ENCODE assay signal across 8 cellular contexts in genomic region chr19:7902796-7903243, GRCh38. TPM values are rescaled to one million over a fixed set of nuclear protein-coding genes. Genes with fewer than 3 reads are reported as not detected.
DNase-seq lines count a peak whose midpoint lies in the region; ATAC-seq and TF ChIP-seq lines count a peak whose summit lies in the region.

No MANE protein-coding gene starts in this region.

- peak overlapping the region; percentile 71 for H3K9ac ChIP-seq in DND-41 (ENCODE audit: low read depth, low read length)

- ATAC-seq in DND-41 (ENCODE audit: insufficient read depth, low read depth) (no peak), GM18861 (IDR thresholded peaks at IDR 0.05; ENCODE audit: unreplicated experiment) (no peak), GM19324 (IDR thresholded peaks at IDR 0.05; ENCODE audit: low FRiP score, unreplicated experiment) (no peak), HG03039 (IDR thresholded peaks at IDR 0.05; ENCODE audit: unreplicated experiment) (no peak)
- no peak for ATAC-seq in natural killer cell treated with Interleukin-12 subunit alpha and Interleukin-12 subunit beta and Interleukin-15 and Interleukin-18, amount 100 ng/mL, for 72 hours

- no peak for DNase-seq in DND-41
- peak; percentile 63 for DNase-seq in LNCaP clone FGC (ENCODE audit: low read depth)
- DNase-seq in natural killer cell treated with Interleukin-12 subunit alpha and Interleukin-12 subunit beta and Interleukin-15 and Interleukin-18, amount 100 ng/mL, for 72 hours (ENCODE audit: low spot score): no peak
- no peak for DNase-seq in SHP77 treated with DMSO at 0.1 percent for 48 hours (lab: John Stamatoyannopoulos, UW)

- H3K9me3 ChIP-seq in DND-41 (ENCODE audit: insufficient read depth, low read length, severe bottlenecking): no peaks in the 10 kb centered on the region

- peaks cover 33% of the 10 kb centered on the region for H3K4me1 ChIP-seq in DND-41 (ENCODE audit: insufficient read depth, low read length)

- no peaks in the 10 kb centered on the region for H3K9me3 Mint-ChIP-seq in natural killer cell treated with Interleukin-12 subunit alpha and Interleukin-12 subunit beta and Interleukin-15 and Interleukin-18, amount 100 ng/mL, for 72 hours

- H3K79me2 ChIP-seq in DND-41 (ENCODE audit: insufficient read depth, low read length): peaks cover 45% of the 10 kb centered on the region

- H4K20me1 ChIP-seq in DND-41 (ENCODE audit: insufficient read depth, low read length): peaks cover 33% of the 10 kb centered on the region

- peaks cover 25 to 37% of the 10 kb centered on the region in 2 donors for H3K4me1 Mint-ChIP-seq in natural killer cell treated with Interleukin-12 subunit alpha and Interleukin-12 subunit beta and Interleukin-15 and Interleukin-18, amount 100 ng/mL, for 72 hours (ENCODE audit: low read depth in 2 of 2)

- H3K4me3 Mint-ChIP-seq in natural killer cell treated with Interleukin-12 subunit alpha and Interleukin-12 subunit beta and Interleukin-15 and Interleukin-18, amount 100 ng/mL, for 72 hours: peak overlapping the region; percentile 90

- H3K27ac Mint-ChIP-seq in natural killer cell treated with Interleukin-12 subunit alpha and Interleukin-12 subunit beta and Interleukin-15 and Interleukin-18, amount 100 ng/mL, for 72 hours: peak overlapping the region; percentile 87 to 95

- peaks cover 0 to under 1% of the 10 kb centered on the region in 2 donors for H3K27me3 Mint-ChIP-seq in natural killer cell treated with Interleukin-12 subunit alpha and Interleukin-12 subunit beta and Interleukin-15 and Interleukin-18, amount 100 ng/mL, for 72 hours

- H3K27ac ChIP-seq in DND-41 (ENCODE audit: low read length) (peak overlapping the region; percentile 86), cingulate gyrus (ENCODE audit: low read depth, low read length) (peak overlapping the region; percentile 95)

- no peaks in the 10 kb centered on the region for H3K36me3 Mint-ChIP-seq in natural killer cell treated with Interleukin-12 subunit alpha and Interleukin-12 subunit beta and Interleukin-15 and Interleukin-18, amount 100 ng/mL, for 72 hours

- TF ChIP-seq CTCF in DND-41 (IDR thresholded peaks at IDR 0.05; ENCODE audit: borderline replicate concordance, extremely low read depth, low read length, poor library complexity, severe bottlenecking) (no peak), LNCaP clone FGC (IDR thresholded peaks at IDR 0.05; ENCODE audit: control insufficient read depth, extremely low read depth, insufficient read depth) (no peak)

- H3K27me3 ChIP-seq in DND-41 (ENCODE audit: insufficient read depth, low read length, poor library complexity): no peaks in the 10 kb centered on the region

- peaks cover 30% of the 10 kb centered on the region for H3K36me3 ChIP-seq in DND-41 (ENCODE audit: insufficient read depth, low read length)

- H3K4me3 ChIP-seq in DND-41 (ENCODE audit: low read depth in 1 of 2, low read length in 2 of 2): peak overlapping the region; percentile 42 to 79
- H3K4me3 ChIP-seq in LNCaP clone FGC (ENCODE audit: low read depth, low read length): peak overlapping the region; percentile 66

- H2AFZ ChIP-seq in DND-41 (ENCODE audit: low read depth, low read length): peak overlapping the region; percentile 89

- H3K4me2 ChIP-seq in DND-41 (ENCODE audit: insufficient read depth, low read length): peak overlapping the region; percentile 89

RNA-seq across cellular contexts. Expression of gene MAP2K7, which starts 0.9 kb away (rescaled TPM):
- 10 to 100 TPM; 45.2 to 47.1 TPM for total RNA-seq in natural killer cell treated with Interleukin-12 subunit alpha and Interleukin-12 subunit beta and Interleukin-15 and Interleukin-18, amount 100 ng/mL, for 72 hours

RNA-seq across cellular contexts. Expression of gene TGFBR3L, which starts 11.8 kb away (rescaled TPM):
- total RNA-seq in natural killer cell treated with Interleukin-12 subunit alpha and Interleukin-12 subunit beta and Interleukin-15 and Interleukin-18, amount 100 ng/mL, for 72 hours: 1 to 10 TPM; 4.7 to 5.6 TPM

RNA-seq across cellular contexts. Expression of gene LRRC8E, which starts 14.5 kb away (rescaled TPM):
- total RNA-seq in natural killer cell treated with Interleukin-12 subunit alpha and Interleukin-12 subunit beta and Interleukin-15 and Interleukin-18, amount 100 ng/mL, for 72 hours: not detected

RNA-seq across cellular contexts. Expression of gene SNAPC2, which starts 17.3 kb away (rescaled TPM):
- 10 to 100 TPM; 25.4 to 48.6 TPM for total RNA-seq in natural killer cell treated with Interleukin-12 subunit alpha and Interleukin-12 subunit beta and Interleukin-15 and Interleukin-18, amount 100 ng/mL, for 72 hours

RNA-seq across cellular contexts. Expression of gene CTXN1, which starts 23.1 kb away (rescaled TPM):
- total RNA-seq in natural killer cell treated with Interleukin-12 subunit alpha and Interleukin-12 subunit beta and Interleukin-15 and Interleukin-18, amount 100 ng/mL, for 72 hours: under 1 TPM in 1 of 2 donors, not detected in 1; 0.33 TPM
